In genomic region chr4:40438384-40439026, GRCh38 we compare ENCODE assay signal across 18 cellular contexts.
DNase-seq lines count a peak whose midpoint lies in the region; ATAC-seq, FAIRE-seq and TF ChIP-seq lines count a peak whose summit lies in the region.
"Had no signal": no experiment of that assay in that cellular context is flagged by ENCODE, and none has a peak within 500 bp of the region (broad histone marks: within the 10 kb centered on the region; RNA-seq: fewer than 3 reads in every experiment).

No MANE protein-coding gene starts in this region.

- H3K9ac ChIP-seq in K562 (ENCODE audit: insufficient read depth in 1 of 2, low read depth in 2 of 2, low read length in 2 of 2), result no peak overlapping the region

- 91% methylated on average over 51 of the region's 64 CpGs for WGBS in K562 (ENCODE audit: insufficient coverage, low coverage, missing lambda C conversion rate)
- 97% methylated on average over 60 to 64 of the region's 64 CpGs for WGBS in lung, 2 donors

- peaks cover 50% of the 10 kb centered on the region for H3K4me1 Mint-ChIP-seq in activated naive CD8-positive, alpha-beta T cell treated with anti-CD3 and anti-CD28 coated beads, Interleukin-2, amount 10 ng/mL, durations not matched to agents 7 days and 5 days
- peaks cover 15% of the 10 kb centered on the region for H3K4me1 Mint-ChIP-seq in activated naive CD8-positive, alpha-beta T cell treated with anti-CD3 and anti-CD28 coated beads, Interleukin-2, amount 50 U/mL, for 24 hours
- H3K4me1 Mint-ChIP-seq in stimulated activated effector memory CD8-positive, alpha-beta T cell treated with anti-CD3 and anti-CD28 coated beads, Interleukin-12 subunit alpha, Interleukin-12 subunit beta, amount 100 ng/mL, for 72 hours, result peaks cover 3% of the 10 kb centered on the region
- peaks cover 9% of the 10 kb centered on the region for H3K4me1 Mint-ChIP-seq in stimulated activated memory B cell treated with anti-CD40 and anti-IgM and Interleukin-4, amounts not matched to agents 10 μg/mL and 1 μg/mL and 100 μg/mL, for 72 hours

- H3K27ac Mint-ChIP-seq in activated naive CD8-positive, alpha-beta T cell treated with anti-CD3 and anti-CD28 coated beads, Interleukin-2, amount 10 ng/mL, durations not matched to agents 7 days and 5 days, result peak overlapping the region; percentile 70
- H3K27ac Mint-ChIP-seq in activated naive CD8-positive, alpha-beta T cell treated with anti-CD3 and anti-CD28 coated beads, Interleukin-2, amount 50 U/mL, for 24 hours, result no peak overlapping the region
- no peak overlapping the region for H3K27ac Mint-ChIP-seq in stimulated activated effector memory CD8-positive, alpha-beta T cell treated with anti-CD3 and anti-CD28 coated beads, Interleukin-12 subunit alpha, Interleukin-12 subunit beta, amount 100 ng/mL, for 72 hours
- H3K27ac Mint-ChIP-seq in stimulated activated memory B cell treated with anti-CD40 and anti-IgM and Interleukin-4, amounts not matched to agents 10 μg/mL and 1 μg/mL and 100 μg/mL, for 72 hours, result no peak overlapping the region

- TF ChIP-seq POLR2A in K562 (conservative IDR thresholded peaks at IDR 0.05), result no peak

- TF ChIP-seq CTCF in K562 (IDR thresholded peaks at IDR 0.05 in 2 of 3, conservative IDR thresholded peaks at IDR 0.05 in 1 of 3; ENCODE audit: insufficient read depth in 2 of 3, low read depth in 1 of 3, low read length in 3 of 3) (no peak), lung (IDR thresholded peaks at IDR 0.05; ENCODE audit: control extremely low read depth, extremely low read depth) (no peak)

- peak overlapping the region; percentile 56 for H3K4me3 Mint-ChIP-seq in activated naive CD8-positive, alpha-beta T cell treated with anti-CD3 and anti-CD28 coated beads, Interleukin-2, amount 10 ng/mL, durations not matched to agents 7 days and 5 days
- H3K4me3 Mint-ChIP-seq in activated naive CD8-positive, alpha-beta T cell treated with anti-CD3 and anti-CD28 coated beads, Interleukin-2, amount 50 U/mL, for 24 hours, result no peak overlapping the region
- H3K4me3 Mint-ChIP-seq in stimulated activated effector memory CD8-positive, alpha-beta T cell treated with anti-CD3 and anti-CD28 coated beads, Interleukin-12 subunit alpha, Interleukin-12 subunit beta, amount 100 ng/mL, for 72 hours, result no peak overlapping the region
- no peak overlapping the region for H3K4me3 Mint-ChIP-seq in stimulated activated memory B cell treated with anti-CD40 and anti-IgM and Interleukin-4, amounts not matched to agents 10 μg/mL and 1 μg/mL and 100 μg/mL, for 72 hours
- H3K4me3 Mint-ChIP-seq: CD4-positive, CD25-positive, alpha-beta regulatory T cell had no signal

- H2AFZ ChIP-seq in K562 (ENCODE audit: low read depth, low read length), result no peak overlapping the region

- H3K27ac ChIP-seq in K562 (ENCODE audit: extremely low read depth, low read depth, low read length), result no peak overlapping the region
- H3K27ac ChIP-seq in lung (ENCODE audit: low read depth in 1 of 2, low read length in 1 of 2), result no peak overlapping the region
- H3K27ac ChIP-seq: RWPE1 had no signal

- no peaks in the 10 kb centered on the region for H3K9me1 ChIP-seq in K562 (ENCODE audit: control insufficient read depth, insufficient read depth, low read length)

- no peak for TF ChIP-seq RAD21 in K562 (CRISPR knock-in tag; conservative IDR thresholded peaks at IDR 0.05 in 1 of 2, IDR thresholded peaks at IDR 0.05 in 1 of 2)

- in situ Hi-C loops in K562 (cut with MboI), result no loop called here

- H3K9me3 ChIP-seq in K562 (replicated peaks; ENCODE audit: control insufficient read depth, insufficient read depth, low read depth, low read length) (no peaks in the 10 kb centered on the region), lung (ENCODE audit: control insufficient read depth in 2 of 2, insufficient read depth in 1 of 2, low read length in 1 of 2) (peaks cover 0 to 5% of the 10 kb centered on the region in 2 donors)
- H3K9me3 ChIP-seq: Caco-2 had no signal

- H3K36me3 ChIP-seq in K562 (ENCODE audit: control insufficient read depth, insufficient read depth, low read length) (0 out of 3 replicates have a peak, but pooled peaks cover 3% of the 10 kb centered on the region), lung (ENCODE audit: control insufficient read depth in 2 of 2, insufficient read depth in 2 of 2, low read length in 2 of 2) (peaks cover 0 to 16% of the 10 kb centered on the region in 2 donors)

- H3K4me3 ChIP-seq in K562 (no peak overlapping the region), lung (no peak overlapping the region)

- H4K20me1 ChIP-seq in K562 (replicated peaks; ENCODE audit: control insufficient read depth, insufficient read depth, low read length), result no peaks in the 10 kb centered on the region

- no peak for ATAC-seq in activated naive CD8-positive, alpha-beta T cell treated with anti-CD3 and anti-CD28 coated beads, Interleukin-2, amount 10 ng/mL, durations not matched to agents 7 days and 5 days (ENCODE audit: low read depth)
- ATAC-seq in activated naive CD8-positive, alpha-beta T cell treated with anti-CD3 and anti-CD28 coated beads, Interleukin-2, amount 50 U/mL, for 24 hours, result no peak
- ATAC-seq in K562 (no peak), lung (ENCODE audit: insufficient read depth, low FRiP score) (peak; percentile 17), HG02852 (IDR thresholded peaks at IDR 0.05; ENCODE audit: unreplicated experiment) (no peak)
- no peak for ATAC-seq in stimulated activated effector memory CD8-positive, alpha-beta T cell treated with anti-CD3 and anti-CD28 coated beads, Interleukin-12 subunit alpha, Interleukin-12 subunit beta, amount 100 ng/mL, for 72 hours
- no peak for ATAC-seq in stimulated activated memory B cell treated with anti-CD40 and anti-IgM and Interleukin-4, amounts not matched to agents 10 μg/mL and 1 μg/mL and 100 μg/mL, for 72 hours
- ATAC-seq: HCT116 had no signal

- H3K27me3 ChIP-seq in K562 (ENCODE audit: control insufficient read depth in 2 of 2, insufficient read depth in 2 of 2, low read length in 2 of 2) (no peaks in the 10 kb centered on the region), lung (ENCODE audit: control insufficient read depth, insufficient read depth) (no peaks in the 10 kb centered on the region)

- no peak overlapping the region for H3K4me2 ChIP-seq in K562 (ENCODE audit: insufficient read depth, low read length)

- H3K36me3 Mint-ChIP-seq in activated naive CD8-positive, alpha-beta T cell treated with anti-CD3 and anti-CD28 coated beads, Interleukin-2, amount 10 ng/mL, durations not matched to agents 7 days and 5 days, result peaks cover 14% of the 10 kb centered on the region
- no peaks in the 10 kb centered on the region for H3K36me3 Mint-ChIP-seq in activated naive CD8-positive, alpha-beta T cell treated with anti-CD3 and anti-CD28 coated beads, Interleukin-2, amount 50 U/mL, for 24 hours (ENCODE audit: low read depth)
- H3K36me3 Mint-ChIP-seq in stimulated activated effector memory CD8-positive, alpha-beta T cell treated with anti-CD3 and anti-CD28 coated beads, Interleukin-12 subunit alpha, Interleukin-12 subunit beta, amount 100 ng/mL, for 72 hours, result no peaks in the 10 kb centered on the region
- H3K36me3 Mint-ChIP-seq in stimulated activated memory B cell treated with anti-CD40 and anti-IgM and Interleukin-4, amounts not matched to agents 10 μg/mL and 1 μg/mL and 100 μg/mL, for 72 hours, result peaks cover 47% of the 10 kb centered on the region
- H3K36me3 Mint-ChIP-seq: CD4-positive, CD25-positive, alpha-beta regulatory T cell had no signal

- intact Hi-C loops in K562 (cut with micrococcal nuclease), result no loop called here

- BruUV-seq in K562 (replicated peaks; lab: Mats Ljungman, UMichigan), result no TSS peak

- H3K79me2 ChIP-seq in K562 (ENCODE audit: control insufficient read depth, insufficient read depth, low read length), result no peaks in the 10 kb centered on the region

- H3K4me1 ChIP-seq in K562 (replicated peaks in 1 of 2; ENCODE audit: control insufficient read depth in 2 of 2, insufficient read depth in 2 of 2, low read length in 2 of 2) (peaks cover 0 to 7% of the 10 kb centered on the region in 2 experiments; a peak in 2 of 5 replicates), lung (ENCODE audit: control insufficient read depth in 2 of 2, insufficient read depth in 2 of 2, low read length in 2 of 2) (no peaks in the 10 kb centered on the region)

- H3K27me3 Mint-ChIP-seq in activated naive CD8-positive, alpha-beta T cell treated with anti-CD3 and anti-CD28 coated beads, Interleukin-2, amount 10 ng/mL, durations not matched to agents 7 days and 5 days, result no peaks in the 10 kb centered on the region
- H3K27me3 Mint-ChIP-seq in activated naive CD8-positive, alpha-beta T cell treated with anti-CD3 and anti-CD28 coated beads, Interleukin-2, amount 50 U/mL, for 24 hours, result no peaks in the 10 kb centered on the region
- H3K27me3 Mint-ChIP-seq in stimulated activated memory B cell treated with anti-CD40 and anti-IgM and Interleukin-4, amounts not matched to agents 10 μg/mL and 1 μg/mL and 100 μg/mL, for 72 hours, result no peaks in the 10 kb centered on the region
- H3K27me3 Mint-ChIP-seq: CD4-positive, CD25-positive, alpha-beta regulatory T cell had no signal

- POLR2A ChIA-PET in activated naive CD8-positive, alpha-beta T cell treated with anti-CD3 and anti-CD28 coated beads, Interleukin-2, amount 10 ng/mL, durations not matched to agents 7 days and 5 days (lab: Charles Lee), result interaction anchor here (0.6 kb wide), 1 partner anchor 55 kb away, joined by 6 read pairs; no protein-coding TSS in a partner anchor
- POLR2A ChIA-PET in K562 (lab: Yijun Ruan, JAX), result interaction anchor here (0.6 to 1.2 kb wide), 3 partner anchors 8 to 47 kb away, joined by 3 to 4 read pairs (median 4); no protein-coding TSS in a partner anchor

- CTCF ChIA-PET in K562 (lab: Yijun Ruan, JAX; ENCODE audit: low intra/inter-chr PET ratio), result no interaction called here

- no peak for FAIRE-seq in K562 (lab: Jason Lieb, UNC)

- no peak for DNase-seq in activated naive CD8-positive, alpha-beta T cell treated with anti-CD3 and anti-CD28 coated beads, Interleukin-2, amount 10 ng/mL, durations not matched to agents 7 days and 5 days
- no peak for DNase-seq in activated naive CD8-positive, alpha-beta T cell treated with anti-CD3 and anti-CD28 coated beads, Interleukin-2, amount 50 U/mL, for 24 hours
- DNase-seq in K562 (ENCODE audit: extremely low read depth in 1 of 4, low spot score in 3 of 4), result no peak
- no peak for DNase-seq in lung (ENCODE audit: low spot score)
- DNase-seq in stimulated activated effector memory CD8-positive, alpha-beta T cell treated with anti-CD3 and anti-CD28 coated beads, Interleukin-12 subunit alpha, Interleukin-12 subunit beta, amount 100 ng/mL, for 72 hours (ENCODE audit: low spot score in 2 of 2), result no peak
- DNase-seq: Caco-2; CD4-positive, CD25-positive, alpha-beta regulatory T cell; DMS153; KG1; NCI-H1436 treated with DMSO at 0.1 percent for 48 hours; NCI-H2029 treated with DMSO at 0.1 percent for 48 hours; NCI-H2171 treated with DMSO at 0.1 percent for 48 hours; NCI-H446 treated with DMSO at 0.1 percent for 48 hours; OCI-M1 had no signal

- TF ChIP-seq EP300 in K562 (IDR thresholded peaks at IDR 0.05; ENCODE audit: low read length), result no peak

- H3K9me3 Mint-ChIP-seq in activated naive CD8-positive, alpha-beta T cell treated with anti-CD3 and anti-CD28 coated beads, Interleukin-2, amount 10 ng/mL, durations not matched to agents 7 days and 5 days, result peaks cover 2% of the 10 kb centered on the region
- no peaks in the 10 kb centered on the region for H3K9me3 Mint-ChIP-seq in activated naive CD8-positive, alpha-beta T cell treated with anti-CD3 and anti-CD28 coated beads, Interleukin-2, amount 50 U/mL, for 24 hours
- H3K9me3 Mint-ChIP-seq in stimulated activated effector memory CD8-positive, alpha-beta T cell treated with anti-CD3 and anti-CD28 coated beads, Interleukin-12 subunit alpha, Interleukin-12 subunit beta, amount 100 ng/mL, for 72 hours, result no peaks in the 10 kb centered on the region
- H3K9me3 Mint-ChIP-seq in stimulated activated memory B cell treated with anti-CD40 and anti-IgM and Interleukin-4, amounts not matched to agents 10 μg/mL and 1 μg/mL and 100 μg/mL, for 72 hours, result peaks cover 2% of the 10 kb centered on the region
